Comparison of ENCODE assay signal across 22 cellular contexts in genomic region chr5:53649352-53649751, GRCh38.
DNase-seq lines count a peak whose midpoint lies in the region; ATAC-seq, FAIRE-seq and TF ChIP-seq lines count a peak whose summit lies in the region.
"Had no signal": no experiment of that assay in that cellular context is flagged by ENCODE, and none has a peak within 500 bp of the region (broad histone marks: within the 10 kb centered on the region; RNA-seq: fewer than 3 reads in every experiment).

No MANE protein-coding gene starts in this region.

- H3K36me3 ChIP-seq in HEK293 (ENCODE audit: control insufficient read depth in 2 of 2, insufficient read depth in 1 of 2, low read length in 2 of 2) (peaks cover 3 to 7% of the 10 kb centered on the region in 2 experiments; a peak in 2 of 3 replicates), GM12878 (ENCODE audit: control insufficient read depth in 2 of 2, insufficient read depth in 2 of 2, low read length in 1 of 2) (peaks cover 0 to 2% of the 10 kb centered on the region in 2 experiments; a peak in 1 of 4 replicates), H1 (ENCODE audit: control insufficient read depth in 2 of 4, insufficient read depth in 4 of 4, low read length in 3 of 4) (peaks cover 0 to 18% (median 0%) of the 10 kb centered on the region in 4 experiments; a peak in 3 of 8 replicates)

- no peak overlapping the region for H2AK5ac ChIP-seq in H1 (ENCODE audit: low read depth, low read length)

- TF ChIP-seq RAD21 in GM12878 (IDR thresholded peaks at IDR 0.05; ENCODE audit: insufficient read depth, low read depth, low read length) (no peak), H1 (IDR thresholded peaks at IDR 0.05 in 1 of 2, conservative IDR thresholded peaks at IDR 0.05 in 1 of 2; ENCODE audit: low read depth in 2 of 2, low read length in 2 of 2) (no peak)

- H3K56ac ChIP-seq in H1 (replicated peaks; ENCODE audit: insufficient read length, low read depth, low read length): no peak overlapping the region

- H3K27ac ChIP-seq in HEK293 (ENCODE audit: extremely low read depth, low read depth, low read length) (no peak overlapping the region), GM12878 (ENCODE audit: control insufficient read depth, insufficient read depth) (no peak overlapping the region), H1 (ENCODE audit: low read depth, low read length) (no peak overlapping the region)
- H3K27ac ChIP-seq: BLaER1 had no signal

- no peaks in the 10 kb centered on the region for H4K20me1 ChIP-seq in GM12878 (ENCODE audit: control insufficient read depth, insufficient read depth)
- H4K20me1 ChIP-seq in H1 (replicated peaks in 1 of 2; ENCODE audit: control insufficient read depth in 1 of 2, insufficient read depth in 2 of 2, low read length in 2 of 2): no peaks in the 10 kb centered on the region
- H4K20me1 ChIP-seq: BLaER1 had no signal

- SMC1A ChIA-PET in GM12878 (lab: Charles Lee; ENCODE audit: uncharacterized antibody, unreplicated experiment): no interaction called here

- H3K23me2 ChIP-seq in H1 (ENCODE audit: low read depth, low read length): no peaks in the 10 kb centered on the region

- ATAC-seq in GM12878 (no peak), Right ventricle myocardium superior (ENCODE audit: poor library complexity) (no peak), GM19324 (IDR thresholded peaks at IDR 0.05; ENCODE audit: low FRiP score, unreplicated experiment) (no peak), GM19328 (IDR thresholded peaks at IDR 0.05; ENCODE audit: unreplicated experiment) (no peak)

- 93% methylated on average over 2 of the region's 2 CpGs for WGBS in GM12878 (ENCODE audit: insufficient coverage, insufficient replicate concordance, low lambda C conversion rate, missing lambda C conversion rate)
- WGBS in H1 (ENCODE audit: extremely low coverage in 1 of 2, insufficient coverage in 1 of 2, insufficient read length in 1 of 2, insufficient replicate concordance in 2 of 2, low coverage in 1 of 2, low lambda C conversion rate in 2 of 2, missing lambda C conversion rate in 1 of 2), 2 experiments: 100% methylated on average over 2 of the region's 2 CpGs; no CpG with 5 or more reads in 1 of the 2 experiments

- CTCF ChIA-PET in HEK293 (lab: Yijun Ruan, JAX) (interaction anchor here (0.7 kb wide), 1 partner anchor 34 kb away, joined by 3 read pairs; no protein-coding TSS in a partner anchor), GM12878 (lab: Yijun Ruan, JAX) (no interaction called here), H1 (lab: Charles Lee; ENCODE audit: partially characterized antibody) (no interaction called here)

- H3K23ac ChIP-seq in H1 (ENCODE audit: insufficient read length): no peak overlapping the region

- H3K27me3 ChIP-seq in GM12878 (replicated peaks in 1 of 2; ENCODE audit: control insufficient read depth in 2 of 2, insufficient read depth in 2 of 2, low read length in 1 of 2): no peaks in the 10 kb centered on the region
- H3K27me3 ChIP-seq in H1 (replicated peaks in 1 of 4; ENCODE audit: control insufficient read depth in 3 of 4, extremely low read depth in 1 of 4, insufficient read depth in 3 of 4, low read length in 3 of 4): no peaks in the 10 kb centered on the region
- H3K27me3 ChIP-seq: BE2C, BLaER1 had no signal

- H3K9ac ChIP-seq in GM12878 (ENCODE audit: control insufficient read depth, insufficient read depth, low read length) (no peak overlapping the region), H1 (replicated peaks in 1 of 4; ENCODE audit: extremely low read depth in 1 of 4, low read depth in 3 of 4, low read length in 3 of 4) (no peak overlapping the region)
- H3K9ac ChIP-seq: BLaER1 had no signal

- FAIRE-seq in GM12878 (lab: Jason Lieb, UNC) (peak; percentile 35), H1 (lab: Jason Lieb, UNC) (no peak)
- FAIRE-seq: A204.1, G401.6, GM12892, GM18507 had no signal

- no peak overlapping the region for H3K4ac ChIP-seq in H1 (replicated peaks; ENCODE audit: insufficient read length, low read depth, low read length)

- H3K18ac ChIP-seq in H1 (ENCODE audit: extremely low read depth, low read length): no peak overlapping the region

- in situ Hi-C loops in GM12878 (cut with MboI): no loop called here

- TF ChIP-seq EP300 in GM12878 (IDR thresholded peaks at IDR 0.05; ENCODE audit: borderline replicate concordance in 1 of 2, control insufficient read depth in 1 of 2, low read depth in 2 of 2, low read length in 2 of 2) (no peak), H1 (IDR thresholded peaks at IDR 0.05; ENCODE audit: borderline replicate concordance in 1 of 2, low read depth in 2 of 2, low read length in 2 of 2) (no peak)

- H3K79me1 ChIP-seq in H1 (ENCODE audit: low read depth, low read length): no peaks in the 10 kb centered on the region

- H4K5ac ChIP-seq in H1 (ENCODE audit: insufficient read length, low read depth, low read length): no peak overlapping the region

- DNase-seq in GM12878 (ENCODE audit: low read depth, low spot score): no peak
- no peak for DNase-seq in H1 (ENCODE audit: low read depth in 1 of 2, low spot score in 2 of 2)
- DNase-seq in Right ventricle myocardium superior: no peak
- no peak for DNase-seq in NCI-H345 (lab: John Stamatoyannopoulos, UW)
- DNase-seq: 8988T; ACHN; BE2C; C1 segment of cervical spinal cord; CD4-positive, alpha-beta memory T cell; CD4-positive, CD25-positive, alpha-beta regulatory T cell; CD8-positive, alpha-beta memory T cell; COR-L47; DMS79 treated with DMSO at 0.1 percent for 48 hours; GF-D8 had no signal

- H3K4me2 ChIP-seq in GM12878 (ENCODE audit: control insufficient read depth, insufficient read depth) (no peak overlapping the region), H1 (ENCODE audit: insufficient read depth in 1 of 2, low read depth in 2 of 2, low read length in 2 of 2) (no peak overlapping the region)
- H3K4me2 ChIP-seq: BLaER1 had no signal

- H4K91ac ChIP-seq in H1 (replicated peaks; ENCODE audit: insufficient read length, low read length): no peak overlapping the region

- H2AFZ ChIP-seq in GM12878 (ENCODE audit: control insufficient read depth, low read depth, low read length) (no peak overlapping the region), H1 (ENCODE audit: low read length) (no peak overlapping the region)

- H3K14ac ChIP-seq in H1 (ENCODE audit: insufficient read length): no peak overlapping the region

- H3K79me2 ChIP-seq in GM12878 (ENCODE audit: control insufficient read depth, insufficient read depth, low read length): no peaks in the 10 kb centered on the region
- peaks cover 0 to 18% of the 10 kb centered on the region in 2 experiments; a peak in 2 of 4 replicates for H3K79me2 ChIP-seq in H1 (ENCODE audit: control insufficient read depth in 1 of 2, insufficient read depth in 2 of 2, low read length in 2 of 2)

- H2BK5ac ChIP-seq in H1 (ENCODE audit: low read depth, low read length): no peak overlapping the region

- H3K9me3 ChIP-seq in HEK293 (ENCODE audit: control insufficient read depth, insufficient read depth, low read depth, low read length): no peaks in the 10 kb centered on the region
- no peaks in the 10 kb centered on the region; the same call in 2 of the 3 replicates for H3K9me3 ChIP-seq in GM12878 (replicated peaks; ENCODE audit: control insufficient read depth, insufficient read depth, low read length)
- H3K9me3 ChIP-seq in H1 (ENCODE audit: insufficient read depth in 2 of 2, low read depth in 1 of 2, low read length in 1 of 2): no peaks in the 10 kb centered on the region
- H3K9me3 ChIP-seq: BE2C had no signal

- no peak overlapping the region for H2BK120ac ChIP-seq in H1 (replicated peaks; ENCODE audit: low read depth, low read length)

- no peak for TF ChIP-seq CTCF in HEK293 (tag by site-specific recombination; IDR thresholded peaks at IDR 0.05)
- no peak for TF ChIP-seq CTCF in GM12878 (IDR thresholded peaks at IDR 0.05 in 2 of 3, conservative IDR thresholded peaks at IDR 0.05 in 1 of 3; ENCODE audit: control insufficient read depth in 2 of 3, extremely low read depth in 1 of 3, insufficient read depth in 1 of 3, low read depth in 3 of 3, low read length in 3 of 3)
- no peak for TF ChIP-seq CTCF in H1 (IDR thresholded peaks at IDR 0.05; ENCODE audit: control extremely low read depth in 1 of 3, insufficient read depth in 1 of 3, low read depth in 1 of 3, low read length in 3 of 3)

- intact Hi-C loops in GM12878 (cut with micrococcal nuclease; ENCODE audit: unreplicated experiment): no loop called here
- intact Hi-C loops in Right ventricle myocardium superior (cut with DNase I): no loop called here

- RAD21 ChIA-PET in GM12878 (lab: Charles Lee; ENCODE audit: unreplicated experiment): no interaction called here

- POLR2A ChIA-PET in HEK293 (lab: Yijun Ruan, JAX): no interaction called here
- POLR2A ChIA-PET in GM12878 (lab: Charles Lee): no interaction called here
- POLR2A ChIA-PET in H1 (lab: Charles Lee; ENCODE audit: partially characterized antibody): no interaction called here

- TF ChIP-seq POLR2A in GM12878 (IDR thresholded peaks at IDR 0.05; ENCODE audit: low read depth, low read length): no peak
- no peak for TF ChIP-seq POLR2A in H1 (IDR thresholded peaks at IDR 0.05; ENCODE audit: control extremely low read depth in 1 of 2, low read depth in 2 of 2, low read length in 2 of 2)

- no peak overlapping the region for H2BK20ac ChIP-seq in H1 (ENCODE audit: low read length)

- H3K4me1 ChIP-seq in HEK293 (ENCODE audit: control insufficient read depth, insufficient read depth, low read length): no peaks in the 10 kb centered on the region
- no peaks in the 10 kb centered on the region for H3K4me1 ChIP-seq in GM12878 (ENCODE audit: control insufficient read depth, insufficient read depth, low read length)
- peaks cover 0 to 3% (median 0%) of the 10 kb centered on the region in 4 experiments; a peak in 2 of 7 replicates for H3K4me1 ChIP-seq in H1 (replicated peaks in 1 of 4; ENCODE audit: control insufficient read depth in 3 of 4, insufficient read depth in 4 of 4, low read length in 3 of 4)
- H3K4me1 ChIP-seq: BE2C, BLaER1 had no signal

- no peak overlapping the region for H4K8ac ChIP-seq in H1 (ENCODE audit: extremely low read depth, insufficient read depth, low read length)

- no peak overlapping the region for H2BK15ac ChIP-seq in H1 (ENCODE audit: low read length)

- H2BK12ac ChIP-seq in H1 (ENCODE audit: low read depth, low read length): no peak overlapping the region

- BruUV-seq in GM12878 (replicated peaks; lab: Mats Ljungman, UMichigan): no TSS peak

- H3K4me3 ChIP-seq in HEK293 (ENCODE audit: low read depth, low read length) (no peak overlapping the region), GM12878 (no peak overlapping the region), H1 (ENCODE audit: extremely low read depth in 1 of 4, insufficient read depth in 2 of 4, low read depth in 3 of 4, low read length in 4 of 4) (no peak overlapping the region)
- H3K4me3 ChIP-seq: BLaER1 had no signal

TF ChIP-seq in HEK293, 187 proteins besides CTCF, POLR2A, EP300 and RAD21 (continues in another document):
- TF ChIP-seq ZNF292 (tag by site-specific recombination; IDR thresholded peaks at IDR 0.05; ENCODE audit: borderline replicate concordance, low read depth): no peak

TF ChIP-seq in GM12878, 131 proteins besides CTCF, POLR2A, EP300 and RAD21 (continues in another document):
- TF ChIP-seq POU2F2 (IDR thresholded peaks at IDR 0.05; ENCODE audit: borderline replicate concordance, low read depth, low read length): no peak
- TF ChIP-seq FOXM1 (IDR thresholded peaks at IDR 0.05; ENCODE audit: low read depth, low read length): no peak

TF ChIP-seq in H1, 55 proteins besides CTCF, POLR2A, EP300 and RAD21 (continues in another document):
- TF ChIP-seq SAP30 (IDR thresholded peaks at IDR 0.05; ENCODE audit: insufficient read depth, insufficient replicate concordance, low read length) (no peak), SP1 (IDR thresholded peaks at IDR 0.05; ENCODE audit: low read depth, low read length) (no peak)
